1 cellular context compared by ENCODE assay signal in the genomic region with DNA sequence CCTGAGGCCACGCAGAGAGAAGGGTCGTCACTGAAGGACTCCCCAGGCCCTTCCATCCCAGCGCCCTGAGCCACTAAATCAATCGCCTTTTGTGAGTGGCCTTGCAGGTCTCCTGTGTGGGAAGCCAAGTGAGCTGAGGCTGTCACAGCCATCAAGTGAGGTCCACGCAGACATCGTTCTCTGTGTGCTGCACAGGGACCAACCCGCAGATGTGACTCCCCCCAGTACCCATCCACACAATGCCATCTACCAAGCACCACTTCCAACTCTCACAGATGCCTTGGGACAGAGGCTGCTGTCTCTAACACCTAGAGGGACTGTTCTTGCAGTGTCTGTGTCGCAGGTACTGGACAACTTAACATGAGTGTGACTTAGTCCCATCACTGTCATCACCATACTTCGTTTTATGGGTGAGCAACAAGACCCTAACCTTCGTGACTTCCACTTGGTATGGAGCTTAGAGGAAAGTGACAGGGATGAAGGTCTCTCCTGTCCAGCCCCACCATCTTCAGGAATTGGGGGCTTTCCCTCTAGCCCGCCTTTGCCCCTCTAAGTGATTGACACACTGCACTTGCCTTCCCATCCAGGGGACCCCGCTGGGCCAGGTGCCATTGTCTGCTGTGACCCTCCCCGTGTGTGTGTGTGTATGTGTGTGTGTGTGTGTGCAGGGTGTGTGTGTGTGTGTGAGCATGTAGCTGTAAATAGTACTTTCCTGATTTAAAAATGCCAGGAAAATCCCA.
TF ChIP-seq lines count a peak whose summit lies in the region.

No MANE protein-coding gene starts in this region.

TF ChIP-seq in IMR-90, 13 proteins besides CTCF, POLR2A, EP300 and RAD21 (continued from another document):
- no peak for TF ChIP-seq SMC3 (IDR thresholded peaks at IDR 0.05; ENCODE audit: low read depth, low read length)
- no peak for TF ChIP-seq NFE2L2 (IDR thresholded peaks at IDR 0.05; ENCODE audit: low read depth, low read length)
- TF ChIP-seq, protein P1, sequence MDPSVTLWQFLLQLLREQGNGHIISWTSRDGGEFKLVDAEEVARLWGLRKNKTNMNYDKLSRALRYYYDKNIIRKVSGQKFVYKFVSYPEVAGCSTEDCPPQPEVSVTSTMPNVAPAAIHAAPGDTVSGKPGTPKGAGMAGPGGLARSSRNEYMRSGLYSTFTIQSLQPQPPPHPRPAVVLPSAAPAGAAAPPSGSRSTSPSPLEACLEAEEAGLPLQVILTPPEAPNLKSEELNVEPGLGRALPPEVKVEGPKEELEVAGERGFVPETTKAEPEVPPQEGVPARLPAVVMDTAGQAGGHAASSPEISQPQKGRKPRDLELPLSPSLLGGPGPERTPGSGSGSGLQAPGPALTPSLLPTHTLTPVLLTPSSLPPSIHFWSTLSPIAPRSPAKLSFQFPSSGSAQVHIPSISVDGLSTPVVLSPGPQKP (IDR thresholded peaks at IDR 0.05; ENCODE audit: borderline replicate concordance, low read depth, low read length) = no peak
- TF ChIP-seq FOS (IDR thresholded peaks at IDR 0.05; ENCODE audit: low read depth, low read length) = no peak
- no peak for TF ChIP-seq CEBPB (IDR thresholded peaks at IDR 0.05; ENCODE audit: low read depth, low read length)
- TF ChIP-seq, protein P2, sequence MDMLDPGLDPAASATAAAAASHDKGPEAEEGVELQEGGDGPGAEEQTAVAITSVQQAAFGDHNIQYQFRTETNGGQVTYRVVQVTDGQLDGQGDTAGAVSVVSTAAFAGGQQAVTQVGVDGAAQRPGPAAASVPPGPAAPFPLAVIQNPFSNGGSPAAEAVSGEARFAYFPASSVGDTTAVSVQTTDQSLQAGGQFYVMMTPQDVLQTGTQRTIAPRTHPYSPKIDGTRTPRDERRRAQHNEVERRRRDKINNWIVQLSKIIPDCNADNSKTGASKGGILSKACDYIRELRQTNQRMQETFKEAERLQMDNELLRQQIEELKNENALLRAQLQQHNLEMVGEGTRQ (IDR thresholded peaks at IDR 0.05; ENCODE audit: low read depth, low read length) = no peak
- no peak for TF ChIP-seq RCOR1 (IDR thresholded peaks at IDR 0.05; ENCODE audit: insufficient replicate concordance, low read length)
- no peak for TF ChIP-seq MAZ (IDR thresholded peaks at IDR 0.05; ENCODE audit: borderline replicate concordance, low read depth, low read length)
- no peak for TF ChIP-seq MXI1 (IDR thresholded peaks at IDR 0.05; ENCODE audit: borderline replicate concordance, low read depth, low read length)
- TF ChIP-seq RFX5 (IDR thresholded peaks at IDR 0.05; ENCODE audit: low read depth, low read length) = no peak
- TF ChIP-seq MAFK (IDR thresholded peaks at IDR 0.05; ENCODE audit: low read depth, low read length) = no peak
- no peak for TF ChIP-seq CHD1 (IDR thresholded peaks at IDR 0.05; ENCODE audit: low read depth, low read length)
